8 cellular contexts compared by ENCODE assay signal in genomic region chr7:138161600-138162081, GRCh38.
A peak's percentile ranks its signal among the peaks of the same experiment; 100 is the strongest.
DNase-seq lines count a peak whose midpoint lies in the region; ATAC-seq and TF ChIP-seq lines count a peak whose summit lies in the region.

No MANE protein-coding gene starts in this region.

- TF ChIP-seq CTCF in chondrocyte (IDR thresholded peaks at IDR 0.05) (peak; percentile 89), left lung (IDR thresholded peaks at IDR 0.05) (peak; percentile 55 to 58)

- H3K27me3 Mint-ChIP-seq in chondrocyte (ENCODE audit: low read depth), result no peaks in the 10 kb centered on the region

- peaks cover 7% of the 10 kb centered on the region for H3K36me3 Mint-ChIP-seq in chondrocyte (ENCODE audit: low read depth)

- intact Hi-C loops in left lung (cut with DNase I), result loop anchor here in 1 of 2 donors (5.0 kb wide), 1 partner anchor 576 kb away; no protein-coding TSS in a partner anchor

- H3K9me3 ChIP-seq in left lung, result peaks cover 0 to 27% of the 10 kb centered on the region in 2 donors

- H3K4me3 ChIP-seq in left lung, result no peak overlapping the region

- ATAC-seq in GM19452 (IDR thresholded peaks at IDR 0.05; ENCODE audit: unreplicated experiment) (peak; percentile 100), HG03469 (IDR thresholded peaks at IDR 0.05; ENCODE audit: unreplicated experiment) (peak; percentile 100), left lung (peak; percentile 100)

- H3K27me3 ChIP-seq in left lung, result no peaks in the 10 kb centered on the region

- no peak overlapping the region for H3K27ac ChIP-seq in left lung

- H3K4me1 Mint-ChIP-seq in chondrocyte (ENCODE audit: low read depth), result peaks cover 3% of the 10 kb centered on the region

- H3K4me1 ChIP-seq in left lung, result no peaks in the 10 kb centered on the region

- no peaks in the 10 kb centered on the region for H3K36me3 ChIP-seq in left lung

- peaks cover 11% of the 10 kb centered on the region for H3K9me3 Mint-ChIP-seq in chondrocyte (ENCODE audit: low read depth)

- peak; percentile 64 for DNase-seq in CMK (ENCODE audit: low read depth)
- peak; percentile 93 for DNase-seq in NCI-H460 (ENCODE audit: extremely low read depth, low read depth)
- peak; percentile 55 for DNase-seq in activated CD4-positive, CD25-positive, alpha-beta regulatory T cell treated with anti-CD3 and anti-CD28 coated beads, Interleukin-2, amount 50 U/mL, for 72 hours
- no peak for DNase-seq in chondrocyte (ENCODE audit: low spot score)
- peak in 1 of 2 donors; percentile 81 for DNase-seq in left lung
- peak; percentile 20 to 52 (median 40) for DNase-seq in stimulated activated CD4-positive, alpha-beta T cell treated with anti-CD3 and anti-CD28 coated beads, TNF-alpha, amount 100 ng/mL, for 4 hours (ENCODE audit: low read depth in 3 of 3)

- no peak overlapping the region for H3K4me3 Mint-ChIP-seq in chondrocyte (ENCODE audit: unreplicated experiment)

- H3K27ac Mint-ChIP-seq in chondrocyte (ENCODE audit: unreplicated experiment), result no peak overlapping the region
